Comparison of ENCODE assay signal across 8 cellular contexts in genomic region chr10:11724938-11725776, GRCh38. TPM values are rescaled to one million over a fixed set of nuclear protein-coding genes. Genes with fewer than 3 reads are reported as not detected.
DNase-seq lines count a peak whose midpoint lies in the region; ATAC-seq and TF ChIP-seq lines count a peak whose summit lies in the region.

No MANE protein-coding gene starts in this region.

- H3K9me3 Mint-ChIP-seq in CD4-positive, alpha-beta T cell: no peaks in the 10 kb centered on the region
- peaks cover 0 to 12% (median 5%) of the 10 kb centered on the region in 11 donors for H3K9me3 Mint-ChIP-seq in naive thymus-derived CD4-positive, alpha-beta T cell

- peak; percentile 69 for TF ChIP-seq CTCF in CD4-positive, alpha-beta T cell (IDR thresholded peaks at IDR 0.05)

- DNase-seq in CD4-positive, alpha-beta T cell: no peak
- DNase-seq in SHP77 (lab: John Stamatoyannopoulos, UW) (peak; percentile 61 to 66), erythroblast (lab: John Stamatoyannopoulos, UW) (peak; percentile 72 to 78), ecto neural progenitor cell (ENCODE audit: low spot score) (no peak), UCSD-AML1 (lab: John Stamatoyannopoulos, UW; ENCODE audit: unreplicated experiment) (no peak)
- DNase-seq in naive thymus-derived CD4-positive, alpha-beta T cell: peak in 7 of 9 donors; percentile 25 to 61 (median 55)

- H3K36me3 ChIP-seq in naive thymus-derived CD4-positive, alpha-beta T cell (ENCODE audit: control insufficient read depth in 2 of 3, insufficient read depth in 3 of 3, low read length in 3 of 3): no peaks in the 10 kb centered on the region

- peaks cover 6% of the 10 kb centered on the region for H3K9me3 ChIP-seq in CD4-positive, alpha-beta T cell (ENCODE audit: control insufficient read depth, low read length)
- peaks cover 0 to 4% (median 0%) of the 10 kb centered on the region in 3 experiments for H3K9me3 ChIP-seq in naive thymus-derived CD4-positive, alpha-beta T cell (ENCODE audit: control insufficient read depth in 2 of 3, low read length in 3 of 3)

- peak; percentile 80 for ATAC-seq in CD4-positive, alpha-beta T cell (ENCODE audit: poor library complexity)
- ATAC-seq in GM18511 (IDR thresholded peaks at IDR 0.05; ENCODE audit: unreplicated experiment) (peak; percentile 84), HG03432 (IDR thresholded peaks at IDR 0.05; ENCODE audit: unreplicated experiment) (peak; percentile 81)
- ATAC-seq in naive thymus-derived CD4-positive, alpha-beta T cell: peak; percentile 81

- no peak overlapping the region for H3K4me3 Mint-ChIP-seq in CD4-positive, alpha-beta T cell
- peak overlapping the region in 1 of 10 donors; percentile 44 for H3K4me3 Mint-ChIP-seq in naive thymus-derived CD4-positive, alpha-beta T cell

- H3K27me3 Mint-ChIP-seq in CD4-positive, alpha-beta T cell: no peaks in the 10 kb centered on the region
- peaks cover 0 to 43% (median 5%) of the 10 kb centered on the region in 5 donors for H3K27me3 Mint-ChIP-seq in naive thymus-derived CD4-positive, alpha-beta T cell

- no peaks in the 10 kb centered on the region for H3K4me1 ChIP-seq in naive thymus-derived CD4-positive, alpha-beta T cell (ENCODE audit: control insufficient read depth in 2 of 2, insufficient read depth in 2 of 2, low read length in 2 of 2)

- H3K36me3 Mint-ChIP-seq in CD4-positive, alpha-beta T cell (ENCODE audit: low read depth): no peaks in the 10 kb centered on the region
- peaks cover 0 to 4% (median 0%) of the 10 kb centered on the region in 5 donors for H3K36me3 Mint-ChIP-seq in naive thymus-derived CD4-positive, alpha-beta T cell

- peaks cover 6% of the 10 kb centered on the region for H3K4me1 Mint-ChIP-seq in CD4-positive, alpha-beta T cell (ENCODE audit: low read depth)
- peaks cover 0 to 8% (median 5%) of the 10 kb centered on the region in 7 donors for H3K4me1 Mint-ChIP-seq in naive thymus-derived CD4-positive, alpha-beta T cell

- TF ChIP-seq POLR2A in erythroblast (IDR thresholded peaks at IDR 0.05; ENCODE audit: low read length): no peak

- H3K27me3 ChIP-seq in CD4-positive, alpha-beta T cell (ENCODE audit: control insufficient read depth, insufficient read depth, low read length): no peaks in the 10 kb centered on the region
- H3K27me3 ChIP-seq in naive thymus-derived CD4-positive, alpha-beta T cell (ENCODE audit: control insufficient read depth in 2 of 2, insufficient read depth in 2 of 2, low read length in 2 of 2): no peaks in the 10 kb centered on the region

- CTCF ChIA-PET in CD4-positive, alpha-beta T cell (lab: Charles Lee): interaction anchor here (0.8 to 2.4 kb wide), 3 partner anchors 32 to 210 kb away, joined by 4 to 16 read pairs (median 11); no protein-coding TSS in a partner anchor
- CTCF ChIA-PET in naive thymus-derived CD4-positive, alpha-beta T cell (lab: Charles Lee): interaction anchor here (0.6 to 4.7 kb wide), 11 partner anchors 13 to 210 kb away, joined by 3 to 29 read pairs (median 3); no protein-coding TSS in a partner anchor

- no peak overlapping the region for H3K27ac ChIP-seq in CD4-positive, alpha-beta T cell (ENCODE audit: low read depth, low read length)
- H3K27ac ChIP-seq in naive thymus-derived CD4-positive, alpha-beta T cell (ENCODE audit: low read depth, low read length): no peak overlapping the region

- intact Hi-C loops in CD4-positive, alpha-beta T cell (cut with DNase I, micrococcal nuclease): loop anchor here (1.0 to 10.0 kb wide), 5 partner anchors 38 to 210 kb away; partner anchors contain the start of gene USP6NL (in 1 of the 2)
- intact Hi-C loops in naive thymus-derived CD4-positive, alpha-beta T cell (cut with micrococcal nuclease): loop anchor here (1.0 to 5.0 kb wide), 6 partner anchors 33 to 210 kb away; no protein-coding TSS in a partner anchor

- POLR2A ChIA-PET in CD4-positive, alpha-beta T cell (lab: Charles Lee): interaction anchor here (1.0 kb wide), 2 partner anchors 40 to 210 kb away, joined by 7 to 8 read pairs; no protein-coding TSS in a partner anchor
- POLR2A ChIA-PET in naive thymus-derived CD4-positive, alpha-beta T cell (lab: Charles Lee): interaction anchor here (0.6 kb wide), 1 partner anchor 57 kb away, joined by 3 read pairs; no protein-coding TSS in a partner anchor

- H3K27ac Mint-ChIP-seq in CD4-positive, alpha-beta T cell: no peak overlapping the region
- H3K27ac Mint-ChIP-seq in naive thymus-derived CD4-positive, alpha-beta T cell: peak overlapping the region in 1 of 9 donors; percentile 13

- no peak overlapping the region for H3K4me3 ChIP-seq in naive thymus-derived CD4-positive, alpha-beta T cell (ENCODE audit: low read length)

RNA-seq across cellular contexts. Expression of gene ECHDC3, which starts 17.0 kb away (rescaled TPM):
- total RNA-seq in CD4-positive, alpha-beta T cell: 1 to 10 TPM; 1.5 to 1.6 TPM
- 1 to 10 TPM in 1 of 5 experiments, under 1 TPM in 1, not detected in 3; 0.74 to 2.5 TPM for total RNA-seq in naive thymus-derived CD4-positive, alpha-beta T cell
- polyA plus RNA-seq in naive thymus-derived CD4-positive, alpha-beta T cell: under 1 TPM; 0.36 to 0.39 TPM

Comparison
In these comparisons a context has a peak if more than half of its experiments do, and no peak if none do; other contexts are left out.
1. DNase-seq: peak in SHP77 (2 of 2), erythroblast (2 of 2) and naive thymus-derived CD4-positive, alpha-beta T cell (7 of 9); none in CD4-positive, alpha-beta T cell (0 of 10), ecto neural progenitor cell (single experiment) and UCSD-AML1 (single experiment).
2. Peak in every context shown above with its lines, with median percentiles within 50 percentile points of each other: ATAC-seq.